24 cellular contexts compared by ENCODE assay signal in genomic region chr2:28650261-28650584, GRCh38.
DNase-seq lines count a peak whose midpoint lies in the region; ATAC-seq and TF ChIP-seq lines count a peak whose summit lies in the region.
"Had no signal": no experiment of that assay in that cellular context is flagged by ENCODE, and none has a peak within 500 bp of the region (broad histone marks: within the 10 kb centered on the region; RNA-seq: fewer than 3 reads in every experiment).

No MANE protein-coding gene starts in this region.

- peaks cover 10% of the 10 kb centered on the region for H3K4me1 Mint-ChIP-seq in CD8-positive, alpha-beta T cell (ENCODE audit: low read depth)
- peaks cover 49% of the 10 kb centered on the region for H3K4me1 Mint-ChIP-seq in neural progenitor cell

- TF ChIP-seq EP300 in Ishikawa (IDR thresholded peaks at IDR 0.05; ENCODE audit: borderline replicate concordance) (no peak), tibial nerve (IDR thresholded peaks at IDR 0.05) (no peak)

- no peak overlapping the region for H2AFZ ChIP-seq in mammary epithelial cell (ENCODE audit: low read depth, low read length)
- H2AFZ ChIP-seq in neural progenitor cell (replicated peaks): no peak overlapping the region

- TF ChIP-seq POLR2A in tibial nerve (IDR thresholded peaks at IDR 0.05): no peak

- no peaks in the 10 kb centered on the region for H4K20me1 ChIP-seq in mammary epithelial cell (ENCODE audit: insufficient read depth, low read length)
- no peaks in the 10 kb centered on the region for H4K20me1 ChIP-seq in neural progenitor cell (ENCODE audit: low read depth)

- no peak overlapping the region for H3K4me2 ChIP-seq in mammary epithelial cell (ENCODE audit: insufficient read depth, low read depth, low read length)
- no peak overlapping the region for H3K4me2 ChIP-seq in neural progenitor cell

- no peaks in the 10 kb centered on the region for H3K27me3 ChIP-seq in CD8-positive, alpha-beta T cell (ENCODE audit: insufficient read depth, low read length)
- H3K27me3 ChIP-seq in mammary epithelial cell (ENCODE audit: insufficient read depth, low read length): no peaks in the 10 kb centered on the region
- H3K27me3 ChIP-seq in neural progenitor cell: no peaks in the 10 kb centered on the region
- no peaks in the 10 kb centered on the region for H3K27me3 ChIP-seq in dorsolateral prefrontal cortex
- no peaks in the 10 kb centered on the region for H3K27me3 ChIP-seq in tibial nerve
- H3K27me3 ChIP-seq: left lung, MG63, upper lobe of left lung had no signal

- H3K27me3 Mint-ChIP-seq in CD8-positive, alpha-beta T cell (ENCODE audit: low read depth): no peaks in the 10 kb centered on the region
- H3K27me3 Mint-ChIP-seq in neural progenitor cell (ENCODE audit: insufficient read depth, low read depth): peaks cover 9% of the 10 kb centered on the region
- H3K27me3 Mint-ChIP-seq: T-cell had no signal

- dilution Hi-C loops in mammary epithelial cell (cut with HindIII; ENCODE audit: low sequenced_read_pairs): no loop called here

- H3K79me2 ChIP-seq in mammary epithelial cell (ENCODE audit: insufficient read depth, low read length) (no peaks in the 10 kb centered on the region), neural progenitor cell (ENCODE audit: low read depth) (no peaks in the 10 kb centered on the region)

- no peaks in the 10 kb centered on the region for H3K4me1 ChIP-seq in CD8-positive, alpha-beta T cell (ENCODE audit: insufficient read depth, low read length)
- H3K4me1 ChIP-seq in mammary epithelial cell (ENCODE audit: insufficient read depth, low read length): peaks cover 42% of the 10 kb centered on the region
- no peaks in the 10 kb centered on the region for H3K4me1 ChIP-seq in neural progenitor cell
- H3K4me1 ChIP-seq in tibial nerve: no peaks in the 10 kb centered on the region
- H3K4me1 ChIP-seq: left lung, prostate gland, upper lobe of left lung had no signal

- CTCF ChIA-PET in CD8-positive, alpha-beta T cell (lab: Charles Lee): no interaction called here
- CTCF ChIA-PET in mammary epithelial cell (lab: Charles Lee; ENCODE audit: low non-redundant PET): no interaction called here

- no peaks in the 10 kb centered on the region for H3K36me3 ChIP-seq in CD8-positive, alpha-beta T cell (ENCODE audit: insufficient read depth, low read length)
- H3K36me3 ChIP-seq in mammary epithelial cell (ENCODE audit: insufficient read depth, low read length) (no peaks in the 10 kb centered on the region), neural progenitor cell (no peaks in the 10 kb centered on the region), tibial nerve (no peaks in the 10 kb centered on the region)
- H3K36me3 ChIP-seq: left lung, MG63, prostate gland, upper lobe of left lung had no signal

- H3K9me3 Mint-ChIP-seq in CD8-positive, alpha-beta T cell: no peaks in the 10 kb centered on the region
- no peaks in the 10 kb centered on the region for H3K9me3 Mint-ChIP-seq in neural progenitor cell
- H3K9me3 Mint-ChIP-seq: neural crest cell, T-cell had no signal

- in situ Hi-C loops in mammary epithelial cell (cut with MboI; ENCODE audit: low sequenced_read_pairs in 2 of 2): no loop called here

- TF ChIP-seq CTCF in CD8-positive, alpha-beta T cell (IDR thresholded peaks at IDR 0.05): no peak
- TF ChIP-seq CTCF in mammary epithelial cell (conservative IDR thresholded peaks at IDR 0.05 in 1 of 2, IDR thresholded peaks at IDR 0.05 in 1 of 2; ENCODE audit: extremely low read depth in 1 of 2, insufficient read depth in 1 of 2, low read depth in 1 of 2, low read length in 2 of 2) (no peak), neural progenitor cell (IDR thresholded peaks at IDR 0.05) (no peak), dorsolateral prefrontal cortex (IDR thresholded peaks at IDR 0.05 in 54 of 56, conservative IDR thresholded peaks at IDR 0.05 in 2 of 56; ENCODE audit: low read depth in 1 of 56, partially characterized antibody in 56 of 56) (no peak), tibial nerve (IDR thresholded peaks at IDR 0.05) (no peak)

- 67% methylated on average over 4 of the region's 4 CpGs for WGBS in mammary epithelial cell (ENCODE audit: low coverage, missing lambda C conversion rate)
- 63 to 83% methylated on average over 4 of the region's 4 CpGs for WGBS in tibial nerve, 2 donors

- POLR2A ChIA-PET in CD8-positive, alpha-beta T cell (lab: Charles Lee): no interaction called here

- DNase-seq in CD8-positive, alpha-beta T cell: no peak
- DNase-seq in mammary epithelial cell (no peak), neural progenitor cell (ENCODE audit: low spot score) (no peak), dorsolateral prefrontal cortex (no peak), tibial nerve (ENCODE audit: low spot score in 2 of 2) (no peak)
- DNase-seq: activated naive CD4-positive, alpha-beta T cell; amygdala; caudate nucleus; glutamatergic neuron; left lung; MG63; midbrain; NCI-H1436; NCI-H524 treated with DMSO at 0.1 percent for 48 hours; SHP77; stimulated activated naive CD4-positive, alpha-beta T cell treated with Interleukin-2 at 50 U/mL for 16 hours; T-cell; upper lobe of left lung had no signal

- ATAC-seq in CD8-positive, alpha-beta T cell: no peak
- no peak for ATAC-seq in HG03457 (IDR thresholded peaks at IDR 0.05; ENCODE audit: unreplicated experiment)
- ATAC-seq in HG02938 (IDR thresholded peaks at IDR 0.05; ENCODE audit: unreplicated experiment): no peak

- no peaks in the 10 kb centered on the region for H3K9me3 ChIP-seq in CD8-positive, alpha-beta T cell (ENCODE audit: low read length)
- H3K9me3 ChIP-seq in mammary epithelial cell (replicated peaks; ENCODE audit: insufficient read depth, low read length): no peaks in the 10 kb centered on the region
- H3K9me3 ChIP-seq in neural progenitor cell (ENCODE audit: low read depth): no peaks in the 10 kb centered on the region
- no peaks in the 10 kb centered on the region for H3K9me3 ChIP-seq in tibial nerve
- H3K9me3 ChIP-seq: left lung, prostate gland, upper lobe of left lung had no signal

- no peak overlapping the region for H3K27ac ChIP-seq in CD8-positive, alpha-beta T cell (ENCODE audit: low read depth, low read length)
- H3K27ac ChIP-seq in mammary epithelial cell (ENCODE audit: insufficient read depth, low read depth, low read length) (peak overlapping the region; percentile 73), neural progenitor cell (no peak overlapping the region), dorsolateral prefrontal cortex (no peak overlapping the region), tibial nerve (no peak overlapping the region)
- H3K27ac ChIP-seq: left lung, prostate gland, upper lobe of left lung had no signal

- no peak for TF ChIP-seq RAD21 in Ishikawa (IDR thresholded peaks at IDR 0.05; ENCODE audit: low read depth)

- intact Hi-C loops in CD8-positive, alpha-beta T cell (cut with DNase I, micrococcal nuclease): no loop called here
- intact Hi-C loops in mammary epithelial cell (cut with micrococcal nuclease): no loop called here
- intact Hi-C loops in dorsolateral prefrontal cortex (cut with DNase I): no loop called here

- no peaks in the 10 kb centered on the region for H3K36me3 Mint-ChIP-seq in CD8-positive, alpha-beta T cell
- peaks cover 2% of the 10 kb centered on the region for H3K36me3 Mint-ChIP-seq in neural progenitor cell
- H3K36me3 Mint-ChIP-seq: T-cell had no signal

- H3K9ac ChIP-seq in mammary epithelial cell (ENCODE audit: insufficient read depth, low read length) (no peak overlapping the region), neural progenitor cell (no peak overlapping the region)

- no peaks in the 10 kb centered on the region for H3F3A ChIP-seq in neural progenitor cell (ENCODE audit: low read depth)

- H3K27ac Mint-ChIP-seq in CD8-positive, alpha-beta T cell: peak overlapping the region; percentile 11
- H3K27ac Mint-ChIP-seq in neural progenitor cell: peak overlapping the region; percentile 21
- H3K27ac Mint-ChIP-seq: IgD-negative memory B cell had no signal

- BruUV-seq in mammary epithelial cell (replicated peaks; lab: Mats Ljungman, UMichigan): no TSS peak

- H3K4me3 ChIP-seq in CD8-positive, alpha-beta T cell (ENCODE audit: low read depth, low read length): no peak overlapping the region
- no peak overlapping the region for H3K4me3 ChIP-seq in mammary epithelial cell (replicated peaks in 1 of 3; ENCODE audit: insufficient read depth in 1 of 3, low read depth in 2 of 3, low read length in 3 of 3)
- no peak overlapping the region for H3K4me3 ChIP-seq in neural progenitor cell
- no peak overlapping the region for H3K4me3 ChIP-seq in dorsolateral prefrontal cortex
- no peak overlapping the region for H3K4me3 ChIP-seq in tibial nerve
- H3K4me3 ChIP-seq: left lung, MG63, prostate gland, upper lobe of left lung had no signal

- no peak overlapping the region for H3K4me3 Mint-ChIP-seq in CD8-positive, alpha-beta T cell
- peak overlapping the region; percentile 20 for H3K4me3 Mint-ChIP-seq in neural progenitor cell
- H3K4me3 Mint-ChIP-seq: neural crest cell, T-cell had no signal

TF ChIP-seq in Ishikawa, 13 proteins besides CTCF, POLR2A, EP300 and RAD21:
- TF ChIP-seq NFIC (IDR thresholded peaks at IDR 0.05): peak; percentile 8; the same call in 1 of the 2 replicates
- TF ChIP-seq YY1 (IDR thresholded peaks at IDR 0.05; ENCODE audit: low read depth): no peak
